9 cellular contexts compared by ENCODE assay signal in the genomic region with DNA sequence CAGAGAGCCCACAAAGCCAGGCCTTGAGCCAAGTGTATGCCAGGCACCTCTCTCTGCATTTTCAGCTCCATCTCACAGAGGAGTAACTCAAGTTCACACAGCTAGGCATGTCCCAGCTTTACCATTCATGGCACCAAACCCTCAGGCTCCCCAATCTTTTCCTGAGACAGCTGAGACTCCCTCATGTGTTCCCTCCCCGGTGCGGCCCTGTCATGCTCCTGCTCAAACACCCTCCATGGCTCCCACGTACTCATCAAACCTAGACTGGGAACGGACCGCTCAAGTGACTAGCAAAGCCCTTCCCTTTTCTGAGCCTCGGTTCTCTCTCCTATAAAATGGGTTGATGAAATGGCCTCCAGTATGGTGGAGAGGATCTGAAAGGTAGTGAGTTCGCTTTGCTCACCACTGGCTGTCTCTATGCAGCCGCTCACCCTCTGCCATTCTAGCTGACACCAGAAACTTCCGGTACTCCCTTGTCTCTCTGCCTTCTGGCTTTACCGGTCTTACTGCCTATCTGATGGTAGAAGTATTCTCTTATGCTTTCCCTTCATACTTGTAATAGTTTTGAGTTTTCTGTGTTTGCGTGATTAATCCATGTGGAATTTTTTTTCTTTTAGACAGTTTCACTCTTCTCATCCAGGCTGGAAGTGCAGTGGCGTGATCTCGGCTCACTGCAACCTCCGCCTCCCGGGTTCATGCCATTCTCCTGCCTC. TPM values are rescaled to one million over a fixed set of nuclear protein-coding genes. Genes with fewer than 3 reads are reported as not detected.
DNase-seq lines count a peak whose midpoint lies in the region; ATAC-seq and TF ChIP-seq lines count a peak whose summit lies in the region.
"Had no signal": no experiment of that assay in that cellular context is flagged by ENCODE, and none has a peak within 500 bp of the region (broad histone marks: within the 10 kb centered on the region; RNA-seq: fewer than 3 reads in every experiment).

No MANE protein-coding gene starts in this region.

- H3K4me3 ChIP-seq in AG04450 (ENCODE audit: low read depth, low read length) (no peak overlapping the region), Peyer's patch (no peak overlapping the region), coronary artery (no peak overlapping the region)

- no peak for TF ChIP-seq POLR2A in Peyer's patch (IDR thresholded peaks at IDR 0.05)

- H3K9me3 Mint-ChIP-seq in nephron progenitor cell: peaks cover 3% of the 10 kb centered on the region

- H3K4me3 Mint-ChIP-seq in nephron progenitor cell: no peak overlapping the region

- H3K4me1 Mint-ChIP-seq in nephron progenitor cell: peaks cover 32% of the 10 kb centered on the region

- DNase-seq in AG04450 (ENCODE audit: low read depth, low spot score) (peak; percentile 57), LHCN-M2 (ENCODE audit: low read depth) (peak; percentile 82), dedifferentiated amniotic fluid mesenchymal stem cell (ENCODE audit: extremely low spot score) (peak; percentile 92), nephron progenitor cell (no peak), Peyer's patch (no peak), coronary artery (ENCODE audit: low spot score) (no peak), AML-193 (lab: John Stamatoyannopoulos, UW) (no peak)
- DNase-seq: left colon had no signal

- CTCF ChIA-PET in AG04450 (lab: Charles Lee): interaction anchor here (0.5 to 3.3 kb wide), 4 partner anchors 28 to 105 kb away, joined by 3 to 17 read pairs (median 6); no protein-coding TSS in a partner anchor

- H3K36me3 ChIP-seq in Peyer's patch: no peaks in the 10 kb centered on the region

- peak overlapping the region; percentile 46 for H3K27ac Mint-ChIP-seq in nephron progenitor cell

- POLR2A ChIA-PET in AG04450 (lab: Yijun Ruan, JAX): interaction anchor here (0.5 to 1.4 kb wide), 3 partner anchors 15 to 415 kb away, joined by 4 to 5 read pairs (median 4); no protein-coding TSS in a partner anchor

- H3K36me3 Mint-ChIP-seq in nephron progenitor cell (ENCODE audit: low read depth): peaks cover 19% of the 10 kb centered on the region

- H3K9me3 ChIP-seq in AG04450 (ENCODE audit: control insufficient read depth, insufficient read depth, low read length) (no peaks in the 10 kb centered on the region), Peyer's patch (no peaks in the 10 kb centered on the region)

- no peak for TF ChIP-seq CTCF in AG04450 (IDR thresholded peaks at IDR 0.05; ENCODE audit: low read depth, low read length)
- TF ChIP-seq CTCF in nephron progenitor cell (IDR thresholded peaks at IDR 0.05): no peak
- no peak for TF ChIP-seq CTCF in Peyer's patch (IDR thresholded peaks at IDR 0.05)
- no peak for TF ChIP-seq CTCF in coronary artery (IDR thresholded peaks at IDR 0.05)

- H3K27me3 ChIP-seq in AG04450 (ENCODE audit: control insufficient read depth, insufficient read depth, low read length) (no peaks in the 10 kb centered on the region), Peyer's patch (no peaks in the 10 kb centered on the region)

- no peak for ATAC-seq in GM21360 (IDR thresholded peaks at IDR 0.05; ENCODE audit: unreplicated experiment)
- ATAC-seq: left colon had no signal

- H3K27ac ChIP-seq in AG04450 (ENCODE audit: low read depth, low read length): peak overlapping the region; percentile 95
- no peak overlapping the region for H3K27ac ChIP-seq in Peyer's patch
- peak overlapping the region in 1 of 2 donors; percentile 60 for H3K27ac ChIP-seq in coronary artery

- H3K4me1 ChIP-seq in Peyer's patch: peaks cover 0 to 6% (median under 1%) of the 10 kb centered on the region in 4 donors

- H3K27me3 Mint-ChIP-seq in nephron progenitor cell (ENCODE audit: low read depth, poor library complexity): no peaks in the 10 kb centered on the region

RNA-seq across cellular contexts. Expression of a gene that starts 7.8 kb away (rescaled TPM):
- 80.5 and 81.4 TPM in 2 replicates for polyA plus RNA-seq in AG04450 (2011; rRNA removed)
- polyA minus RNA-seq in AG04450 (2011; rRNA and poly(A)+ RNA removed): 90.4 and 99.0 TPM in 2 replicates
- total RNA-seq in LHCN-M2 (2014; rRNA removed): 104 and 112 TPM in 2 replicates
- 320 TPM for polyA plus RNA-seq in LHCN-M2 (2012)
- 10 to 100 TPM; 24.2 to 81.7 (median 57.6) TPM for total RNA-seq in Peyer's patch

RNA-seq across cellular contexts. Expression of a gene that starts 30.5 kb away (rescaled TPM):
- polyA plus RNA-seq in AG04450 (2011; rRNA removed): 0.17 TPM in 1 of 2 replicates, not detected in the other
- 0.37 TPM in 1 of 2 replicates, not detected in the other for polyA minus RNA-seq in AG04450 (2011; rRNA and poly(A)+ RNA removed)
- total RNA-seq in LHCN-M2 (2014; rRNA removed) (not detected in 2 replicates), Peyer's patch (100 to 1,000 TPM in 1 of 4 donors, 10 to 100 TPM in 3; 60.2 to 102 (median 82.5) TPM)
- polyA plus RNA-seq in LHCN-M2 (2012): 7.3 TPM

RNA-seq across cellular contexts. Expression of a gene that starts 36.6 kb away (rescaled TPM):
- 143 and 155 TPM in 2 replicates for polyA plus RNA-seq in AG04450 (2011; rRNA removed)
- 123 and 144 TPM in 2 replicates for polyA minus RNA-seq in AG04450 (2011; rRNA and poly(A)+ RNA removed)
- total RNA-seq in LHCN-M2 (2014; rRNA removed): 143 and 172 TPM in 2 replicates
- polyA plus RNA-seq in LHCN-M2 (2012): 140 TPM
- 100 to 1,000 TPM in 3 of 4 donors, 10 to 100 TPM in 1; 73.4 to 227 (median 139) TPM for total RNA-seq in Peyer's patch

RNA-seq across cellular contexts. Expression of a gene that starts 48.8 kb away (rescaled TPM):
- polyA plus RNA-seq in AG04450 (2011; rRNA removed): 3.9 and 4.3 TPM in 2 replicates
- polyA minus RNA-seq in AG04450 (2011; rRNA and poly(A)+ RNA removed): 2.0 and 2.1 TPM in 2 replicates
- total RNA-seq in LHCN-M2 (2014; rRNA removed) (19.1 and 19.4 TPM in 2 replicates), Peyer's patch (1 to 10 TPM; 3.3 to 7.7 (median 6.4) TPM)
- 14.8 TPM for polyA plus RNA-seq in LHCN-M2 (2012)

RNA-seq across cellular contexts. Expression of a gene that starts 51.8 kb away (rescaled TPM):
- 11.1 and 11.3 TPM in 2 replicates for polyA plus RNA-seq in AG04450 (2011; rRNA removed)
- 9.8 and 11.7 TPM in 2 replicates for polyA minus RNA-seq in AG04450 (2011; rRNA and poly(A)+ RNA removed)
- total RNA-seq in LHCN-M2 (2014; rRNA removed) (21.7 and 22.0 TPM in 2 replicates), Peyer's patch (10 to 100 TPM; 16.3 to 97.4 (median 20.0) TPM)
- polyA plus RNA-seq in LHCN-M2 (2012): 13.5 TPM

Comparison
In these comparisons a context has a peak if more than half of its experiments do, and no peak if none do; other contexts are left out.
1. DNase-seq: peak in AG04450 (single experiment), LHCN-M2 (single experiment) and dedifferentiated amniotic fluid mesenchymal stem cell (single experiment); none in nephron progenitor cell (single experiment), Peyer's patch (0 of 3), coronary artery (single experiment) and AML-193 (0 of 2).
2. RNA of a gene that starts 30.5 kb away (total RNA-seq): 60.2 to 102 TPM in Peyer's patch; not detected in LHCN-M2; every median in the first group is over 10 times any median in the second.